In the genomic region with DNA sequence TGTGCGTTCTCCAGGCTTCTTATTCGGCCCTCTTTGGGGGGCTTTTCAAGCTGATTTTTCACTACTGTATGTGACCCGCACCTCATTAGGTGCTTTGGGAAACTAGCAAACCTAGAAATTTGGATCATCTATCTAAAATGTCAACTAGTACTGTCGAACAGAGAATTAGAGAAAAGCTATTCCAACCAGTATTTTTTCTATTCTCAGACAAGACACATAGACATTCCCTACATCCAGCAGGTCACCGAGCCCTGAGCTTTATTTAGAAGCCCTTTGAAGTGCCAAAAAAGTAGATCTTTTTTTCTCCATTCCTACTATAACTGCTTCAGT, we compare ENCODE assay signal across 8 cellular contexts. TPM values are rescaled to one million over a fixed set of nuclear protein-coding genes. Genes with fewer than 3 reads are reported as not detected.
A peak's percentile ranks its signal among the peaks of the same experiment; 100 is the strongest.
DNase-seq lines count a peak whose midpoint lies in the region; ATAC-seq and TF ChIP-seq lines count a peak whose summit lies in the region.

No MANE protein-coding gene starts in this region.

- H3K9me3 ChIP-seq in RWPE2 (ENCODE audit: severe bottlenecking) = no peaks in the 10 kb centered on the region
- H3K9me3 ChIP-seq in fibroblast of lung (ENCODE audit: control insufficient read depth, insufficient read depth, low read depth, low read length) = no peaks in the 10 kb centered on the region
- no peaks in the 10 kb centered on the region for H3K9me3 ChIP-seq in psoas muscle

- DNase-seq in GM06990 (ENCODE audit: extremely low read depth, insufficient read length) (no peak), RWPE2 (ENCODE audit: low spot score) (no peak), fibroblast of lung (ENCODE audit: low read depth in 2 of 2) (no peak), psoas muscle (no peak), C1 segment of cervical spinal cord (lab: John Stamatoyannopoulos, UW) (no peak), GM10266 (ENCODE audit: extremely low spot score) (no peak)

- ATAC-seq in RWPE2 (ENCODE audit: low read depth) = no peak
- ATAC-seq in psoas muscle = peak in 1 of 4 donors; percentile 2
- ATAC-seq in GM18858 (IDR thresholded peaks at IDR 0.05; ENCODE audit: unreplicated experiment) = no peak
- no peak for ATAC-seq in GM18909 (IDR thresholded peaks at IDR 0.05; ENCODE audit: poor library complexity, unreplicated experiment)

- H3K4me1 ChIP-seq in RWPE2 (ENCODE audit: insufficient read depth, poor library complexity, severe bottlenecking) (peaks cover 4% of the 10 kb centered on the region), fibroblast of lung (ENCODE audit: control insufficient read depth, extremely low read depth, insufficient read depth, low read length) (no peaks in the 10 kb centered on the region), psoas muscle (peaks cover 12% of the 10 kb centered on the region)

- intact Hi-C loops in psoas muscle (cut with DNase I) = no loop called here

- H3K27me3 ChIP-seq in GM06990 (replicated peaks; ENCODE audit: control insufficient read depth, insufficient read depth, low read length) = no peaks in the 10 kb centered on the region
- H3K27me3 ChIP-seq in RWPE2 (ENCODE audit: insufficient read depth, poor library complexity, severe bottlenecking) = no peaks in the 10 kb centered on the region
- H3K27me3 ChIP-seq in fibroblast of lung (ENCODE audit: control insufficient read depth, insufficient read depth, low read length) = no peaks in the 10 kb centered on the region
- H3K27me3 ChIP-seq in psoas muscle (ENCODE audit: insufficient read depth in 3 of 3, low read length in 2 of 3) = no peaks in the 10 kb centered on the region

- H3K36me3 ChIP-seq in GM06990 (ENCODE audit: control insufficient read depth, insufficient read depth, low read length) (peaks cover 2% of the 10 kb centered on the region), RWPE2 (ENCODE audit: low read depth) (peaks cover 41% of the 10 kb centered on the region), fibroblast of lung (ENCODE audit: control insufficient read depth, insufficient read depth, low read length) (peaks cover 7% of the 10 kb centered on the region), psoas muscle (ENCODE audit: insufficient read depth in 1 of 2, low read depth in 1 of 2) (peaks cover 3 to 35% of the 10 kb centered on the region in 2 donors)

- peak overlapping the region; percentile 0 for H3K4me3 ChIP-seq in GM06990 (replicated peaks; ENCODE audit: low read depth, low read length)
- H3K4me3 ChIP-seq in RWPE2 (ENCODE audit: severe bottlenecking) = peak overlapping the region; percentile 78
- H3K4me3 ChIP-seq in fibroblast of lung (replicated peaks in 1 of 4; ENCODE audit: control extremely low read depth in 1 of 4, insufficient read depth in 1 of 4, low read depth in 3 of 4, low read length in 4 of 4) = peak overlapping the region; percentile 69 to 86 (median 84)
- peak overlapping the region; percentile 87 for H3K4me3 ChIP-seq in psoas muscle

- TF ChIP-seq CTCF in GM06990 (IDR thresholded peaks at IDR 0.05; ENCODE audit: insufficient read depth, low read length, poor library complexity, severe bottlenecking) (no peak), RWPE2 (IDR thresholded peaks at IDR 0.05; ENCODE audit: poor library complexity, severe bottlenecking) (no peak), fibroblast of lung (conservative IDR thresholded peaks at IDR 0.05 in 1 of 2, IDR thresholded peaks at IDR 0.05 in 1 of 2; ENCODE audit: low read depth in 1 of 2, low read length in 2 of 2) (no peak), psoas muscle (IDR thresholded peaks at IDR 0.05) (no peak), GM10266 (IDR thresholded peaks at IDR 0.05; ENCODE audit: control insufficient read depth, insufficient read depth, low read depth, missing control alignments) (no peak)

- 1 to 4% (median 3%) methylated on average over 5 of the region's 5 CpGs for WGBS in psoas muscle, 3 donors

- H3K9ac ChIP-seq in fibroblast of lung (ENCODE audit: insufficient read depth, low read length) = no peak overlapping the region

- H3K4me2 ChIP-seq in fibroblast of lung (ENCODE audit: extremely low read depth, insufficient read depth, low read length) = peak overlapping the region; percentile 49

- H3K27ac ChIP-seq in RWPE2 (ENCODE audit: poor library complexity, severe bottlenecking) (peak overlapping the region; percentile 47), fibroblast of lung (ENCODE audit: insufficient read depth, low read length) (no peak overlapping the region), psoas muscle (peak overlapping the region; percentile 88)

- peaks cover 28% of the 10 kb centered on the region for H3K79me2 ChIP-seq in fibroblast of lung (ENCODE audit: control insufficient read depth, insufficient read depth, low read length)

- no peaks in the 10 kb centered on the region for H4K20me1 ChIP-seq in fibroblast of lung (ENCODE audit: control insufficient read depth, extremely low read depth, insufficient read depth, low read length)

- H2AFZ ChIP-seq in fibroblast of lung (ENCODE audit: low read length) = peak overlapping the region; percentile 29

RNA-seq across cellular contexts. Expression of gene SSR2, which starts 0.3 kb away (rescaled TPM):
- total RNA-seq in fibroblast of lung = 304 and 455 TPM in 2 replicates
- 673 and 941 TPM in 2 replicates for polyA plus RNA-seq in fibroblast of lung
- 321 and 394 TPM in 2 replicates for polyA plus RNA-seq in fibroblast of lung (2012)
- 781 and 908 TPM in 2 replicates for polyA minus RNA-seq in fibroblast of lung (ENCODE audit: low replicate concordance)
- 10 to 100 TPM; 44.6 to 77.5 (median 61.6) TPM for total RNA-seq in psoas muscle
- polyA plus RNA-seq in psoas muscle = 100 to 1,000 TPM in 2 of 3 donors, 10 to 100 TPM in 1; 83.0 to 255 (median 124) TPM

RNA-seq across cellular contexts. Expression of gene UBQLN4, which starts 32.5 kb away (rescaled TPM):
- total RNA-seq in fibroblast of lung (8.7 and 11.1 TPM in 2 replicates), psoas muscle (10 to 100 TPM; 46.6 to 64.9 (median 53.1) TPM)
- polyA plus RNA-seq in fibroblast of lung (12.5 and 26.0 TPM in 2 replicates), psoas muscle (10 to 100 TPM; 36.8 to 73.9 (median 55.5) TPM)
- 12.7 and 23.8 TPM in 2 replicates for polyA plus RNA-seq in fibroblast of lung (2012)
- 26.8 and 49.7 TPM in 2 replicates for polyA minus RNA-seq in fibroblast of lung (ENCODE audit: low replicate concordance)

RNA-seq across cellular contexts. Expression of gene LAMTOR2, which starts 33.5 kb away (rescaled TPM):
- total RNA-seq in fibroblast of lung (75.0 and 84.7 TPM in 2 replicates), psoas muscle (10 to 100 TPM; 46.1 to 63.9 (median 51.2) TPM)
- polyA plus RNA-seq in fibroblast of lung (56.3 and 59.0 TPM in 2 replicates), psoas muscle (100 to 1,000 TPM in 1 of 3 donors, 10 to 100 TPM in 2; 89.0 to 101 (median 95.7) TPM)
- polyA plus RNA-seq in fibroblast of lung (2012) = 91.5 and 97.8 TPM in 2 replicates
- polyA minus RNA-seq in fibroblast of lung (ENCODE audit: low replicate concordance) = 40.3 and 60.4 TPM in 2 replicates

RNA-seq across cellular contexts. Expression of gene RAB25, which starts 39.9 kb away (rescaled TPM):
- total RNA-seq in fibroblast of lung (not detected in 2 replicates), psoas muscle (not detected)
- polyA plus RNA-seq in fibroblast of lung (not detected in 2 replicates), psoas muscle (under 1 TPM; 0.07 to 0.34 (median 0.13) TPM)
- polyA plus RNA-seq in fibroblast of lung (2012) = not detected in 2 replicates
- 1.2 TPM in 1 of 2 replicates, not detected in the other for polyA minus RNA-seq in fibroblast of lung (ENCODE audit: low replicate concordance)

RNA-seq across cellular contexts. Expression of gene ARHGEF2, which starts 42.7 kb away (rescaled TPM):
- total RNA-seq in fibroblast of lung = 208 and 276 TPM in 2 replicates
- polyA plus RNA-seq in fibroblast of lung = 93.9 and 103 TPM in 2 replicates
- polyA plus RNA-seq in fibroblast of lung (2012) = 48.5 and 77.3 TPM in 2 replicates
- polyA minus RNA-seq in fibroblast of lung (ENCODE audit: low replicate concordance) = 121 and 150 TPM in 2 replicates
- 10 to 100 TPM; 22.8 to 54.0 (median 46.3) TPM for total RNA-seq in psoas muscle
- polyA plus RNA-seq in psoas muscle = 10 to 100 TPM in 2 of 3 donors, 1 to 10 TPM in 1; 7.4 to 39.1 (median 12.1) TPM

Comparison
In these comparisons a context has a peak if more than half of its experiments do, and no peak if none do; other contexts are left out.
1. H3K4me3 ChIP-seq: peak in every context shown above with its lines; median percentile 87 in psoas muscle; 84 in fibroblast of lung; 78 in RWPE2; 0 in GM06990.